1 cellular context compared by ENCODE assay signal in the genomic region with DNA sequence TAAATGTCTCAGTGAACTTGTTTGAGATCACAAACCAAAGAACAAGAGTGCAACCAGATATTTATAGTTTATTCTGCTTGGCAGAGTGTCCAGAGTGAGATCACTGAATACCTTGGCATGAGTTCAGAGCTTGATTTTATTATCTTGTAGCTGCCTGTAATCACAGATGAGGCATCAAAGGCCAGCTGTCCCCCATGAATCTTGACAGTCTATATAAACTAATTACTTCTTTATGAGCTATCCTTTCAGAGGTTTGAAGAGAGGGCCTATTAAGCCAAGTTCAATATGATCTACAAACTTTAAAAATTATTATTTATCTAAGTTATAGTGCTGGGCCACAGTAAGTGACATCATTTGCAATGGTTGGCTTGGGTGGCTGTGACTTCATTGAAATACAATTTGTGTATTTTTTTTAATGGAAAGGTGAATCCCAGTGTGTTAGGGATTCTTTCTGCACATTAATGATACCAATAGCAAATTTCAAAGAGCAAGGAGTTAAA.
TF ChIP-seq lines count a peak whose summit lies in the region.

No MANE protein-coding gene starts in this region.

TF ChIP-seq in SK-N-SH treated with all-trans-retinoic acid at 6 μM for 48 hours, 23 proteins besides CTCF, POLR2A, EP300 and RAD21 (continued from another document):
- TF ChIP-seq, protein P1, sequence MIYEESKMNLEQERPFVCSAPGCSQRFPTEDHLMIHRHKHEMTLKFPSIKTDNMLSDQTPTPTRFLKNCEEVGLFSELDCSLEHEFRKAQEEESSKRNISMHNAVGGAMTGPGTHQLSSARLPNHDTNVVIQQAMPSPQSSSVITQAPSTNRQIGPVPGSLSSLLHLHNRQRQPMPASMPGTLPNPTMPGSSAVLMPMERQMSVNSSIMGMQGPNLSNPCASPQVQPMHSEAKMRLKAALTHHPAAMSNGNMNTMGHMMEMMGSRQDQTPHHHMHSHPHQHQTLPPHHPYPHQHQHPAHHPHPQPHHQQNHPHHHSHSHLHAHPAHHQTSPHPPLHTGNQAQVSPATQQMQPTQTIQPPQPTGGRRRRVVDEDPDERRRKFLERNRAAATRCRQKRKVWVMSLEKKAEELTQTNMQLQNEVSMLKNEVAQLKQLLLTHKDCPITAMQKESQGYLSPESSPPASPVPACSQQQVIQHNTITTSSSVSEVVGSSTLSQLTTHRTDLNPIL (CRISPR knock-in tag; IDR thresholded peaks at IDR 0.05; ENCODE audit: low read depth), result peak; percentile 99
- TF ChIP-seq ZFP30 (CRISPR knock-in tag; IDR thresholded peaks at IDR 0.05), result no peak
- no peak for TF ChIP-seq ZC3H10 (CRISPR knock-in tag; IDR thresholded peaks at IDR 0.05)
- no peak for TF ChIP-seq ZFP3 (CRISPR knock-in tag; IDR thresholded peaks at IDR 0.05)
- TF ChIP-seq TOX (CRISPR knock-in tag; IDR thresholded peaks at IDR 0.05; ENCODE audit: borderline replicate concordance), result no peak
- peak; percentile 34; the same call in 1 of the 2 replicates for TF ChIP-seq ZNF8 (CRISPR knock-in tag; IDR thresholded peaks at IDR 0.05)
- no peak for TF ChIP-seq CSDC2 (CRISPR knock-in tag; IDR thresholded peaks at IDR 0.05)
- TF ChIP-seq ZNF70 (CRISPR knock-in tag; IDR thresholded peaks at IDR 0.05), result no peak
